ENCODE assay signal across 1 cellular context in genomic region chr3:128584412-128585020, GRCh38.
TF ChIP-seq lines count a peak whose summit lies in the region.

No MANE protein-coding gene starts in this region.

TF ChIP-seq in K562, 482 proteins besides CTCF, POLR2A, EP300 and RAD21 (continued from another document):
- TF ChIP-seq E2F6 (IDR thresholded peaks at IDR 0.05; ENCODE audit: borderline replicate concordance in 1 of 2, extremely low read depth in 1 of 2, insufficient read depth in 1 of 2, insufficient read length in 1 of 2, low read depth in 1 of 2, low read length in 1 of 2, poor library complexity in 1 of 2, severe bottlenecking in 1 of 2), result peak; percentile 29 to 68
- no peak for TF ChIP-seq CBX2 (IDR thresholded peaks at IDR 0.05; ENCODE audit: insufficient read depth, low read length, poor library complexity, severe bottlenecking)
- 0 out of 2 replicates have a peak, but pooled peaks have one; percentile 21 for TF ChIP-seq SMC3 (conservative IDR thresholded peaks at IDR 0.05; ENCODE audit: insufficient read depth, low read depth, low read length)
- no peak for TF ChIP-seq NCOA2 (IDR thresholded peaks at IDR 0.05; ENCODE audit: partially characterized antibody in 2 of 2)
- TF ChIP-seq ZBTB11 (CRISPR knock-in tag; IDR thresholded peaks at IDR 0.05), result no peak
- no peak for TF ChIP-seq KAT2B (IDR thresholded peaks at IDR 0.05; ENCODE audit: low read depth, low read length)
- no peak for TF ChIP-seq YY1 (IDR thresholded peaks at IDR 0.05; ENCODE audit: borderline replicate concordance in 1 of 3, control insufficient read depth in 1 of 3, extremely low read depth in 1 of 3, insufficient read depth in 3 of 3, insufficient read length in 1 of 3, insufficient replicate concordance in 2 of 3, low read depth in 1 of 3, low read length in 2 of 3)
- TF ChIP-seq, protein P1, sequence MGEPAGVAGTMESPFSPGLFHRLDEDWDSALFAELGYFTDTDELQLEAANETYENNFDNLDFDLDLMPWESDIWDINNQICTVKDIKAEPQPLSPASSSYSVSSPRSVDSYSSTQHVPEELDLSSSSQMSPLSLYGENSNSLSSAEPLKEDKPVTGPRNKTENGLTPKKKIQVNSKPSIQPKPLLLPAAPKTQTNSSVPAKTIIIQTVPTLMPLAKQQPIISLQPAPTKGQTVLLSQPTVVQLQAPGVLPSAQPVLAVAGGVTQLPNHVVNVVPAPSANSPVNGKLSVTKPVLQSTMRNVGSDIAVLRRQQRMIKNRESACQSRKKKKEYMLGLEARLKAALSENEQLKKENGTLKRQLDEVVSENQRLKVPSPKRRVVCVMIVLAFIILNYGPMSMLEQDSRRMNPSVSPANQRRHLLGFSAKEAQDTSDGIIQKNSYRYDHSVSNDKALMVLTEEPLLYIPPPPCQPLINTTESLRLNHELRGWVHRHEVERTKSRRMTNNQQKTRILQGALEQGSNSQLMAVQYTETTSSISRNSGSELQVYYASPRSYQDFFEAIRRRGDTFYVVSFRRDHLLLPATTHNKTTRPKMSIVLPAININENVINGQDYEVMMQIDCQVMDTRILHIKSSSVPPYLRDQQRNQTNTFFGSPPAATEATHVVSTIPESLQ (CRISPR knock-in tag; IDR thresholded peaks at IDR 0.05), result no peak
